1 cellular context compared by ENCODE assay signal in the genomic region with DNA sequence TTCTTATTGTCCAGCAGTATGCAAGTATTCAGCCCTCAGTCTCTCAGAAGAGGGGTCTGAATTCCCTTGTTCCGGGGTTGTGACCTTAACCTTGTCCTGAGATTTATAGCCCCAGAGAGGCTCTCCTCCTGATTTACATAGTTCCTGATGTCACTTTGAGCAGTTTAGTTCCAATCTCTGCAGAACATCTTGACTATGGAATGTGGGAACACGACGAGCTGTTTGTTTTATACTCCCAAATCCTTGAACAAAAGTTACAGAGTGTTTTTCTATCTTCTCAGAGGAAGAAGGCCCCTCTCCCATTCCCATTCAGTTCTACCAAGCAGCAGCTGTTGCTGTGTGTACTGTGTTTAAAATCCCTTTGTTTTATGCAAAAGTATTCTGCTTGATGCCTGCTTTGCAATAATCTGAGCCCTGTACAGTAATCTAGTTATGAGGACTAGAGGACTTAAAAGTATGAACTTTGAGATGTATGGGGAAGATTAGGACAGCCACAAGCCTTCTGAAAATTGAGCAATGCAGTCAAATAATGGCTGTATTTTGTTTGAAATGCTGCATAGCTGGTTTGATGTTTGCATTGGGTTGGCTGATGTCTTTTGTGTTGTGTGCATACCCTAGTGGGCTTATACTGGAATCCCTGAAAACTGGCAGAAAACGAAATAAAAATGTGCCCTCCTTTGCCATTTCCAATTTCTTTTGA.
TF ChIP-seq lines count a peak whose summit lies in the region.

No MANE protein-coding gene starts in this region.

TF ChIP-seq in GM23338, 12 proteins besides CTCF, POLR2A, EP300 and RAD21 (continued from another document):
- TF ChIP-seq, protein P1, sequence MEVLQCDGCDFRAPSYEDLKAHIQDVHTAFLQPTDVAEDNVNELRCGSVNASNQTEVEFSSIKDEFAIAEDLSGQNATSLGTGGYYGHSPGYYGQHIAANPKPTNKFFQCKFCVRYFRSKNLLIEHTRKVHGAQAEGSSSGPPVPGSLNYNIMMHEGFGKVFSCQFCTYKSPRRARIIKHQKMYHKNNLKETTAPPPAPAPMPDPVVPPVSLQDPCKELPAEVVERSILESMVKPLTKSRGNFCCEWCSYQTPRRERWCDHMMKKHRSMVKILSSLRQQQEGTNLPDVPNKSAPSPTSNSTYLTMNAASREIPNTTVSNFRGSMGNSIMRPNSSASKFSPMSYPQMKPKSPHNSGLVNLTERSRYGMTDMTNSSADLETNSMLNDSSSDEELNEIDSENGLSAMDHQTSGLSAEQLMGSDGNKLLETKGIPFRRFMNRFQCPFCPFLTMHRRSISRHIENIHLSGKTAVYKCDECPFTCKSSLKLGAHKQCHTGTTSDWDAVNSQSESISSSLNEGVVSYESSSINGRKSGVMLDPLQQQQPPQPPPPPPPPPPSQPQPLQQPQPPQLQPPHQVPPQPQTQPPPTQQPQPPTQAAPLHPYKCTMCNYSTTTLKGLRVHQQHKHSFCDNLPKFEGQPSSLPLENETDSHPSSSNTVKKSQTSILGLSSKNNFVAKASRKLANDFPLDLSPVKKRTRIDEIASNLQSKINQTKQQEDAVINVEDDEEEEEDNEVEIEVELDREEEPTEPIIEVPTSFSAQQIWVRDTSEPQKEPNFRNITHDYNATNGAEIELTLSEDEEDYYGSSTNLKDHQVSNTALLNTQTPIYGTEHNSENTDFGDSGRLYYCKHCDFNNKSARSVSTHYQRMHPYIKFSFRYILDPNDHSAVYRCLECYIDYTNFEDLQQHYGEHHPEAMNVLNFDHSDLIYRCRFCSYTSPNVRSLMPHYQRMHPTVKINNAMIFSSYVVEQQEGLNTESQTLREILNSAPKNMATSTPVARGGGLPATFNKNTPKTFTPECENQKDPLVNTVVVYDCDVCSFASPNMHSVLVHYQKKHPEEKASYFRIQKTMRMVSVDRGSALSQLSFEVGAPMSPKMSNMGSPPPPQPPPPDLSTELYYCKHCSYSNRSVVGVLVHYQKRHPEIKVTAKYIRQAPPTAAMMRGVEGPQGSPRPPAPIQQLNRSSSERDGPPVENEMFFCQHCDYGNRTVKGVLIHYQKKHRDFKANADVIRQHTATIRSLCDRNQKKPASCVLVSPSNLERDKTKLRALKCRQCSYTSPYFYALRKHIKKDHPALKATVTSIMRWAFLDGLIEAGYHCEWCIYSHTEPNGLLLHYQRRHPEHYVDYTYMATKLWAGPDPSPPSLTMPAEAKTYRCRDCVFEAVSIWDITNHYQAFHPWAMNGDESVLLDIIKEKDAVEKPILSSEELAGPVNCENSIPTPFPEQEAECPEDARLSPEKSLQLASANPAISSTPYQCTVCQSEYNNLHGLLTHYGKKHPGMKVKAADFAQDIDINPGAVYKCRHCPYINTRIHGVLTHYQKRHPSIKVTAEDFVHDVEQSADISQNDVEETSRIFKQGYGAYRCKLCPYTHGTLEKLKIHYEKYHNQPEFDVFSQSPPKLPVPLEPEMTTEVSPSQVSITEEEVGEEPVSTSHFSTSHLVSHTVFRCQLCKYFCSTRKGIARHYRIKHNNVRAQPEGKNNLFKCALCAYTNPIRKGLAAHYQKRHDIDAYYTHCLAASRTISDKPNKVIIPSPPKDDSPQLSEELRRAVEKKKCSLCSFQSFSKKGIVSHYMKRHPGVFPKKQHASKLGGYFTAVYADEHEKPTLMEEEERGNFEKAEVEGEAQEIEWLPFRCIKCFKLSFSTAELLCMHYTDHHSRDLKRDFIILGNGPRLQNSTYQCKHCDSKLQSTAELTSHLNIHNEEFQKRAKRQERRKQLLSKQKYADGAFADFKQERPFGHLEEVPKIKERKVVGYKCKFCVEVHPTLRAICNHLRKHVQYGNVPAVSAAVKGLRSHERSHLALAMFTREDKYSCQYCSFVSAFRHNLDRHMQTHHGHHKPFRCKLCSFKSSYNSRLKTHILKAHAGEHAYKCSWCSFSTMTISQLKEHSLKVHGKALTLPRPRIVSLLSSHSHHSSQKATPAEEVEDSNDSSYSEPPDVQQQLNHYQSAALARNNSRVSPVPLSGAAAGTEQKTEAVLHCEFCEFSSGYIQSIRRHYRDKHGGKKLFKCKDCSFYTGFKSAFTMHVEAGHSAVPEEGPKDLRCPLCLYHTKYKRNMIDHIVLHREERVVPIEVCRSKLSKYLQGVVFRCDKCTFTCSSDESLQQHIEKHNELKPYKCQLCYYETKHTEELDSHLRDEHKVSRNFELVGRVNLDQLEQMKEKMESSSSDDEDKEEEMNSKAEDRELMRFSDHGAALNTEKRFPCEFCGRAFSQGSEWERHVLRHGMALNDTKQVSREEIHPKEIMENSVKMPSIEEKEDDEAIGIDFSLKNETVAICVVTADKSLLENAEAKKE (CRISPR knock-in tag; IDR thresholded peaks at IDR 0.05): no peak
- TF ChIP-seq EZH2phosphoT487 (IDR thresholded peaks at IDR 0.05; ENCODE audit: unreplicated experiment) (no peak), ZNF331 (CRISPR knock-in tag; IDR thresholded peaks at IDR 0.05; ENCODE audit: low read depth) (no peak), CREB1 (CRISPR knock-in tag; IDR thresholded peaks at IDR 0.05; ENCODE audit: low read depth) (no peak), POLR2AphosphoS5 (IDR thresholded peaks at IDR 0.05; ENCODE audit: low read depth) (no peak), NANOG (IDR thresholded peaks at IDR 0.05; ENCODE audit: borderline replicate concordance) (no peak)
- TF ChIP-seq, protein P2, sequence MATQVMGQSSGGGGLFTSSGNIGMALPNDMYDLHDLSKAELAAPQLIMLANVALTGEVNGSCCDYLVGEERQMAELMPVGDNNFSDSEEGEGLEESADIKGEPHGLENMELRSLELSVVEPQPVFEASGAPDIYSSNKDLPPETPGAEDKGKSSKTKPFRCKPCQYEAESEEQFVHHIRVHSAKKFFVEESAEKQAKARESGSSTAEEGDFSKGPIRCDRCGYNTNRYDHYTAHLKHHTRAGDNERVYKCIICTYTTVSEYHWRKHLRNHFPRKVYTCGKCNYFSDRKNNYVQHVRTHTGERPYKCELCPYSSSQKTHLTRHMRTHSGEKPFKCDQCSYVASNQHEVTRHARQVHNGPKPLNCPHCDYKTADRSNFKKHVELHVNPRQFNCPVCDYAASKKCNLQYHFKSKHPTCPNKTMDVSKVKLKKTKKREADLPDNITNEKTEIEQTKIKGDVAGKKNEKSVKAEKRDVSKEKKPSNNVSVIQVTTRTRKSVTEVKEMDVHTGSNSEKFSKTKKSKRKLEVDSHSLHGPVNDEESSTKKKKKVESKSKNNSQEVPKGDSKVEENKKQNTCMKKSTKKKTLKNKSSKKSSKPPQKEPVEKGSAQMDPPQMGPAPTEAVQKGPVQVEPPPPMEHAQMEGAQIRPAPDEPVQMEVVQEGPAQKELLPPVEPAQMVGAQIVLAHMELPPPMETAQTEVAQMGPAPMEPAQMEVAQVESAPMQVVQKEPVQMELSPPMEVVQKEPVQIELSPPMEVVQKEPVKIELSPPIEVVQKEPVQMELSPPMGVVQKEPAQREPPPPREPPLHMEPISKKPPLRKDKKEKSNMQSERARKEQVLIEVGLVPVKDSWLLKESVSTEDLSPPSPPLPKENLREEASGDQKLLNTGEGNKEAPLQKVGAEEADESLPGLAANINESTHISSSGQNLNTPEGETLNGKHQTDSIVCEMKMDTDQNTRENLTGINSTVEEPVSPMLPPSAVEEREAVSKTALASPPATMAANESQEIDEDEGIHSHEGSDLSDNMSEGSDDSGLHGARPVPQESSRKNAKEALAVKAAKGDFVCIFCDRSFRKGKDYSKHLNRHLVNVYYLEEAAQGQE (IDR thresholded peaks at IDR 0.05; ENCODE audit: unreplicated experiment): no peak
- TF ChIP-seq, protein P3, sequence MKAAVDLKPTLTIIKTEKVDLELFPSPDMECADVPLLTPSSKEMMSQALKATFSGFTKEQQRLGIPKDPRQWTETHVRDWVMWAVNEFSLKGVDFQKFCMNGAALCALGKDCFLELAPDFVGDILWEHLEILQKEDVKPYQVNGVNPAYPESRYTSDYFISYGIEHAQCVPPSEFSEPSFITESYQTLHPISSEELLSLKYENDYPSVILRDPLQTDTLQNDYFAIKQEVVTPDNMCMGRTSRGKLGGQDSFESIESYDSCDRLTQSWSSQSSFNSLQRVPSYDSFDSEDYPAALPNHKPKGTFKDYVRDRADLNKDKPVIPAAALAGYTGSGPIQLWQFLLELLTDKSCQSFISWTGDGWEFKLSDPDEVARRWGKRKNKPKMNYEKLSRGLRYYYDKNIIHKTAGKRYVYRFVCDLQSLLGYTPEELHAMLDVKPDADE (IDR thresholded peaks at IDR 0.05): no peak
